ENCODE assay signal across 19 cellular contexts in the genomic region with DNA sequence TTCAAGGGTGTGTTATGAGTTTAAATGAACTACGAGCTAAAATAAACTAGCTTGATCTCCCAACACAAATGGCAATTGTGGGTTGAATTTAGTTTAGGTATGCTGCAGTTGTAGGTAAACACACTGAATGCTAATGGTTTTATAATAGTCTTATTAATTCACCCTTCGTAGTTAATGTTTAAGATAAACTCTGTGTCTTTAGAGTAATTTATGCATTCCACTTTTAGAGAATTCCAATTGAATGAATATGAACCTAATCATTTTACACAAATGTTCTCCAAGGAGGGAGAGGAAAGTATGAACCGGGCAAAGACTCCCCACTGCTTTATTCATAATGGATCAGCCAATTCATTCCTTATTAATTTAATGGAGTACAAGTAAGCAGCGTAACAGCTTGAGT.
DNase-seq lines count a peak whose midpoint lies in the region; ATAC-seq and TF ChIP-seq lines count a peak whose summit lies in the region.
"Had no signal": no experiment of that assay in that cellular context is flagged by ENCODE, and none has a peak within 500 bp of the region (broad histone marks: within the 10 kb centered on the region; RNA-seq: fewer than 3 reads in every experiment).

No MANE protein-coding gene starts in this region.

- no peak overlapping the region for H3T11ph ChIP-seq in H9 (ENCODE audit: low read length)

- TF ChIP-seq CTCF in H9 (conservative IDR thresholded peaks at IDR 0.05) = no peak

- no peaks in the 10 kb centered on the region for H4K20me1 ChIP-seq in H9 (ENCODE audit: control insufficient read depth, insufficient read depth, insufficient read length)
- H4K20me1 ChIP-seq: BLaER1 treated with 17β-estradiol and CSF1 and Interleukin-3, amounts not matched to agents 10 nM and 100 nM had no signal

- no peak overlapping the region for H2BK15ac ChIP-seq in H9 (ENCODE audit: low read depth, low read length)

- H2BK5ac ChIP-seq in H9 (ENCODE audit: insufficient read length, low read length) = no peak overlapping the region

- intact Hi-C loops in left cardiac atrium (cut with DNase I) = no loop called here

- no peak overlapping the region for H3K14ac ChIP-seq in H9 (ENCODE audit: insufficient read depth, low read length)

- H3K36me3 Mint-ChIP-seq in H9 (ENCODE audit: insufficient read depth in 1 of 3, low read depth in 3 of 3) = peaks cover 0 to 5% (median 0%) of the 10 kb centered on the region in 3 experiments; a peak in 1 of 7 replicates
- H3K36me3 Mint-ChIP-seq: CD8-positive, alpha-beta T cell had no signal

- no peak overlapping the region for H2AK5ac ChIP-seq in H9 (ENCODE audit: insufficient read length, low read length)

- H3K18ac ChIP-seq in H9 (ENCODE audit: insufficient read length, low read depth, low read length) = no peak overlapping the region

- H2BK20ac ChIP-seq in H9 (ENCODE audit: low read depth, low read length, poor library complexity, severe bottlenecking) = no peak overlapping the region

- no peak overlapping the region for H2BK12ac ChIP-seq in H9 (ENCODE audit: insufficient read length, low read depth, low read length)

- peaks cover 4% of the 10 kb centered on the region; the same call in 1 of the 2 replicates for H3K27me3 Mint-ChIP-seq in H9 (ENCODE audit: low read depth)
- H3K27me3 Mint-ChIP-seq: B cell had no signal

- H3K4me1 ChIP-seq in SJSA1 (replicated peaks) (peaks cover 42% of the 10 kb centered on the region), H9 (ENCODE audit: insufficient read depth, low read length) (no peaks in the 10 kb centered on the region)
- H3K4me1 ChIP-seq: BLaER1 treated with 17β-estradiol and CSF1 and Interleukin-3, amounts not matched to agents 10 nM and 100 nM had no signal

- no peak overlapping the region for H3K4me3 Mint-ChIP-seq in H9
- H3K4me3 Mint-ChIP-seq: B cell; CD4-positive, alpha-beta T cell; CD8-positive, alpha-beta T cell had no signal

- no peak overlapping the region for H2AFZ ChIP-seq in H9 (ENCODE audit: low read length)

- H3K9me3 ChIP-seq in SJSA1 (replicated peaks) (no peaks in the 10 kb centered on the region; the same call in 1 of the 2 replicates), H9 (ENCODE audit: control insufficient read depth, low read depth, low read length) (no peaks in the 10 kb centered on the region)
- H3K9me3 ChIP-seq: BLaER1 treated with 17β-estradiol and CSF1 and Interleukin-3, amounts not matched to agents 10 nM and 100 nM; Caco-2 had no signal

- H3K56ac ChIP-seq in H9 (ENCODE audit: insufficient read length, low read depth, low read length) = no peak overlapping the region

- no peaks in the 10 kb centered on the region for H3K23me2 ChIP-seq in H9 (ENCODE audit: insufficient read length, low read depth, low read length, poor library complexity, severe bottlenecking)

- H3K9ac ChIP-seq in H9 (ENCODE audit: extremely low read depth, insufficient read length, low read length) = no peak overlapping the region
- H3K9ac ChIP-seq: BLaER1 treated with 17β-estradiol and CSF1 and Interleukin-3, amounts not matched to agents 10 nM and 100 nM had no signal

- H3K27ac ChIP-seq in SJSA1 = peak overlapping the region; percentile 67
- H3K27ac ChIP-seq in H9 (ENCODE audit: insufficient read length, low read depth, low read length) = no peak overlapping the region
- H3K27ac ChIP-seq: 22Rv1; A549; BLaER1 treated with 17β-estradiol and CSF1 and Interleukin-3, amounts not matched to agents 10 nM and 100 nM; C4-2B had no signal

- WGBS in H9 (ENCODE audit: extremely low coverage, insufficient read length, low lambda C conversion rate) = no CpG with 5 or more reads among the region's 4 CpGs

- H3K27me3 ChIP-seq in SJSA1 (replicated peaks) (no peaks in the 10 kb centered on the region), H9 (ENCODE audit: insufficient read depth, low read length) (no peaks in the 10 kb centered on the region)
- H3K27me3 ChIP-seq: BLaER1 treated with 17β-estradiol and CSF1 and Interleukin-3, amounts not matched to agents 10 nM and 100 nM had no signal

- no peak overlapping the region for H3K4me2 ChIP-seq in H9 (ENCODE audit: insufficient read depth, insufficient read length, low read length)
- H3K4me2 ChIP-seq: A549; BLaER1 treated with 17β-estradiol and CSF1 and Interleukin-3, amounts not matched to agents 10 nM and 100 nM had no signal

- no peaks in the 10 kb centered on the region for H3K79me2 ChIP-seq in H9 (ENCODE audit: insufficient read depth, low read length)

- no peaks in the 10 kb centered on the region for H3K79me1 ChIP-seq in H9 (ENCODE audit: insufficient read depth, low read depth, low read length, poor library complexity, severe bottlenecking)

- peaks cover 0 to 4% of the 10 kb centered on the region in 2 experiments; a peak in 3 of 5 replicates for H3K9me3 Mint-ChIP-seq in H9
- H3K9me3 Mint-ChIP-seq: CD4-positive, alpha-beta T cell; CD8-positive, alpha-beta T cell had no signal

- H3K27ac Mint-ChIP-seq in H9 = no peak overlapping the region
- H3K27ac Mint-ChIP-seq: B cell; CD4-positive, alpha-beta T cell; CD8-positive, alpha-beta T cell had no signal

- no peak for ATAC-seq in left cardiac atrium
- ATAC-seq: A549; CD8-positive, alpha-beta T cell; GM12878 had no signal

- peak; percentile 45 for DNase-seq in EH (ENCODE audit: low read depth)
- DNase-seq in SJSA1 (ENCODE audit: low read depth in 1 of 2, low spot score in 2 of 2) = no peak
- DNase-seq in kidney tubule cell (ENCODE audit: low spot score) = peak; percentile 48
- DNase-seq in stimulated activated naive CD4-positive, alpha-beta T cell treated with Interleukin-2 at 50 U/mL for 16 hours (lab: John Stamatoyannopoulos, UW) = no peak
- no peak for DNase-seq in left cardiac atrium
- DNase-seq in H9 = no peak
- DNase-seq: AML-193; Caco-2; Calu3; CD4-positive, alpha-beta T cell; CD8-positive, alpha-beta T cell; EL; GDM1 had no signal

- H3K4ac ChIP-seq in H9 (ENCODE audit: low read depth, low read length) = no peak overlapping the region

- no peak overlapping the region for H2BK120ac ChIP-seq in H9 (ENCODE audit: low read depth, low read length, poor library complexity, severe bottlenecking)

- no peak overlapping the region for H3K23ac ChIP-seq in H9 (ENCODE audit: insufficient read length, low read depth, low read length)

- no peak overlapping the region for H3K4me3 ChIP-seq in SJSA1
- H3K4me3 ChIP-seq: A549; BLaER1 treated with 17β-estradiol and CSF1 and Interleukin-3, amounts not matched to agents 10 nM and 100 nM; GM12878 had no signal

- H4K91ac ChIP-seq in H9 (ENCODE audit: insufficient read length, low read depth, low read length) = no peak overlapping the region

- no peaks in the 10 kb centered on the region for H3K36me3 ChIP-seq in SJSA1
- H3K36me3 ChIP-seq: BLaER1 treated with 17β-estradiol and CSF1 and Interleukin-3, amounts not matched to agents 10 nM and 100 nM had no signal

- H4K5ac ChIP-seq in H9 (ENCODE audit: insufficient read length, low read depth, low read length) = no peak overlapping the region

- no peak overlapping the region for H4K8ac ChIP-seq in H9 (replicated peaks; ENCODE audit: insufficient read length, low read depth, low read length)

- H3K4me1 Mint-ChIP-seq in H9 = peaks cover 5 to 6% of the 10 kb centered on the region in 2 experiments
- H3K4me1 Mint-ChIP-seq: B cell had no signal

Comparison
In these comparisons a context has a peak if more than half of its experiments do, and no peak if none do; other contexts are left out.
1. DNase-seq: peak in EH (single experiment) and kidney tubule cell (single experiment); none in SJSA1 (0 of 2), stimulated activated naive CD4-positive, alpha-beta T cell treated with Interleukin-2 at 50 U/mL for 16 hours (single experiment), left cardiac atrium (single experiment) and H9 (single experiment).